In the genomic region with DNA sequence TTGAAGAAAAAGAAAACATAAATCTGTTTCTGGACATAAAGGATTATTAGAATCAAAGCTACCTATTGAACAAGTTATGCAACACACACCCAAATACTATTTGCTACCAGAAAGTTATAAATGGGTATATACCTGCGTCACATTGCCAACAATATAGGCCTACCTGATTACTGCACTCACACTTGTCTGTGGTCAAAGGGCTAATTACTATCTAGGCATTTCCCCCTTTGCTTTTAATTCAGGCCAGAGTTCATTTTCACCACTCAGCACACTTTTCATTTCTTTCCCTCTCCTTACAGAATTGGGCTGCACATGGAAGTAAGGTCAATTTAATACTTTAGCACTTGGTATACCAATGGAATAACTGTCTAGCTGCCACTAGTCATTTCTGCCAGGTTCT, we compare ENCODE assay signal across 10 cellular contexts. TPM values are rescaled to one million over a fixed set of nuclear protein-coding genes. Genes with fewer than 3 reads are reported as not detected.
DNase-seq lines count a peak whose midpoint lies in the region; ATAC-seq and TF ChIP-seq lines count a peak whose summit lies in the region.
"Had no signal": no experiment of that assay in that cellular context is flagged by ENCODE, and none has a peak within 500 bp of the region (broad histone marks: within the 10 kb centered on the region; RNA-seq: fewer than 3 reads in every experiment).

No MANE protein-coding gene starts in this region.

- intact Hi-C loops in activated T-helper 1 cell treated with anti-CD3 and anti-CD28 coated beads, Interleukin-12 subunit alpha, Interleukin-12 subunit beta, Interleukin-2, Interleukin-4 antibody, amounts not matched to agents 30 ng/mL and 10 ng/mL and 1 ng/mL, durations not matched to agents 14 hours and 24 hours and 36 hours (cut with micrococcal nuclease), result loop anchor here (1.0 to 5.0 kb wide), 15 partner anchors 83 to 642 kb away; a partner anchor contains a TSS

- 90% methylated on average over 1 of the region's 1 CpG for WGBS in SK-N-SH (ENCODE audit: low lambda C conversion rate)

- no peak for TF ChIP-seq EP300 in SK-N-SH (IDR thresholded peaks at IDR 0.05; ENCODE audit: borderline replicate concordance in 1 of 2, low read depth in 1 of 2, low read length in 1 of 2)

- peaks cover 9 to 13% of the 10 kb centered on the region in 2 experiments for H3K4me1 ChIP-seq in SK-N-SH (ENCODE audit: control insufficient read depth in 1 of 2, insufficient read depth in 2 of 2, low read depth in 1 of 2, low read length in 1 of 2)
- H3K4me1 ChIP-seq in iPS-18a (ENCODE audit: control insufficient read depth, low read depth, low read length), result peaks cover 27% of the 10 kb centered on the region

- POLR2A ChIA-PET in SK-N-SH (lab: Yijun Ruan, JAX), result no interaction called here

- CTCF ChIA-PET in SK-N-SH (lab: Yijun Ruan, JAX), result no interaction called here

- peaks cover 27% of the 10 kb centered on the region for H3F3A ChIP-seq in SK-N-SH (replicated peaks; ENCODE audit: insufficient read depth)

- no peaks in the 10 kb centered on the region for H3K27me3 Mint-ChIP-seq in activated T-helper 1 cell treated with anti-CD3 and anti-CD28 coated beads, Interleukin-12 subunit alpha, Interleukin-12 subunit beta, Interleukin-2, Interleukin-4 antibody, amounts not matched to agents 30 ng/mL and 10 ng/mL and 1 ng/mL, durations not matched to agents 14 hours and 24 hours and 36 hours (ENCODE audit: insufficient read depth)
- H3K27me3 Mint-ChIP-seq in stimulated activated memory B cell treated with anti-CD40 and anti-IgM and Interleukin-4, amounts not matched to agents 10 μg/mL and 1 μg/mL and 100 μg/mL, for 72 hours, result no peaks in the 10 kb centered on the region

- peaks cover under 1% of the 10 kb centered on the region for H3K9me3 Mint-ChIP-seq in activated T-helper 1 cell treated with anti-CD3 and anti-CD28 coated beads, Interleukin-12 subunit alpha, Interleukin-12 subunit beta, Interleukin-2, Interleukin-4 antibody, amounts not matched to agents 30 ng/mL and 10 ng/mL and 1 ng/mL, durations not matched to agents 14 hours and 24 hours and 36 hours
- no peaks in the 10 kb centered on the region for H3K9me3 Mint-ChIP-seq in stimulated activated memory B cell treated with anti-CD40 and anti-IgM and Interleukin-4, amounts not matched to agents 10 μg/mL and 1 μg/mL and 100 μg/mL, for 72 hours

- H3K79me2 ChIP-seq in SK-N-SH (ENCODE audit: insufficient read depth), result peaks cover 63% of the 10 kb centered on the region

- peaks cover 54% of the 10 kb centered on the region for H3K4me1 Mint-ChIP-seq in activated T-helper 1 cell treated with anti-CD3 and anti-CD28 coated beads, Interleukin-12 subunit alpha, Interleukin-12 subunit beta, Interleukin-2, Interleukin-4 antibody, amounts not matched to agents 30 ng/mL and 10 ng/mL and 1 ng/mL, durations not matched to agents 14 hours and 24 hours and 36 hours (ENCODE audit: low read depth)
- peaks cover 47% of the 10 kb centered on the region for H3K4me1 Mint-ChIP-seq in stimulated activated memory B cell treated with anti-CD40 and anti-IgM and Interleukin-4, amounts not matched to agents 10 μg/mL and 1 μg/mL and 100 μg/mL, for 72 hours

- peaks cover 49% of the 10 kb centered on the region for H4K20me1 ChIP-seq in SK-N-SH (ENCODE audit: insufficient read depth)

- H2AFZ ChIP-seq in SK-N-SH (ENCODE audit: low read depth), result no peak overlapping the region

- H3K36me3 ChIP-seq in SK-N-SH (replicated peaks in 1 of 2; ENCODE audit: control insufficient read depth in 1 of 2, insufficient read depth in 2 of 2, low read length in 1 of 2) (peaks cover 0 to 14% of the 10 kb centered on the region in 2 experiments), iPS-18a (ENCODE audit: control insufficient read depth, low read depth, low read length) (no peaks in the 10 kb centered on the region)

- H3K36me3 Mint-ChIP-seq in activated T-helper 1 cell treated with anti-CD3 and anti-CD28 coated beads, Interleukin-12 subunit alpha, Interleukin-12 subunit beta, Interleukin-2, Interleukin-4 antibody, amounts not matched to agents 30 ng/mL and 10 ng/mL and 1 ng/mL, durations not matched to agents 14 hours and 24 hours and 36 hours (ENCODE audit: low read depth), result peaks cover 5% of the 10 kb centered on the region
- no peaks in the 10 kb centered on the region for H3K36me3 Mint-ChIP-seq in stimulated activated memory B cell treated with anti-CD40 and anti-IgM and Interleukin-4, amounts not matched to agents 10 μg/mL and 1 μg/mL and 100 μg/mL, for 72 hours

- no peak overlapping the region for H3K27ac Mint-ChIP-seq in activated T-helper 1 cell treated with anti-CD3 and anti-CD28 coated beads, Interleukin-12 subunit alpha, Interleukin-12 subunit beta, Interleukin-2, Interleukin-4 antibody, amounts not matched to agents 30 ng/mL and 10 ng/mL and 1 ng/mL, durations not matched to agents 14 hours and 24 hours and 36 hours
- peak overlapping the region; percentile 85 for H3K27ac Mint-ChIP-seq in stimulated activated memory B cell treated with anti-CD40 and anti-IgM and Interleukin-4, amounts not matched to agents 10 μg/mL and 1 μg/mL and 100 μg/mL, for 72 hours

- DNase-seq in SK-N-SH (no peak), CD1c-positive myeloid dendritic cell (ENCODE audit: extremely low spot score) (no peak), SK-N-DZ (ENCODE audit: low spot score) (no peak)
- DNase-seq in activated T-helper 1 cell treated with anti-CD3 and anti-CD28 coated beads, Interleukin-12 subunit alpha, Interleukin-12 subunit beta, Interleukin-2, Interleukin-4 antibody, amounts not matched to agents 30 ng/mL and 10 ng/mL and 1 ng/mL, durations not matched to agents 14 hours and 24 hours and 36 hours (ENCODE audit: low spot score), result no peak
- DNase-seq: 8988T, GOT3 had no signal

- H3K27ac ChIP-seq in SK-N-SH (ENCODE audit: low read depth in 2 of 2, low read length in 1 of 2) (no peak overlapping the region; a peak in 1 of 4 replicates), iPS-18a (ENCODE audit: low read length) (no peak overlapping the region)

- ATAC-seq in SK-N-SH treated with all-trans-retinoic acid at 6 μM for 48 hours, result no peak
- ATAC-seq in stimulated activated memory B cell treated with anti-CD40 and anti-IgM and Interleukin-4, amounts not matched to agents 10 μg/mL and 1 μg/mL and 100 μg/mL, for 72 hours, result no peak
- no peak for ATAC-seq in GM18907 (IDR thresholded peaks at IDR 0.05; ENCODE audit: unreplicated experiment)

- H3K4me2 ChIP-seq in SK-N-SH, result peak overlapping the region; percentile 75

- H3K27me3 ChIP-seq in SK-N-SH (ENCODE audit: insufficient read depth), result no peaks in the 10 kb centered on the region
- H3K27me3 ChIP-seq in iPS-18a (ENCODE audit: control insufficient read depth, insufficient read depth, low read length), result peaks cover 14% of the 10 kb centered on the region

- no peak for TF ChIP-seq CTCF in SK-N-SH (IDR thresholded peaks at IDR 0.05)

- H3K9me3 ChIP-seq in SK-N-SH, result no peaks in the 10 kb centered on the region
- no peaks in the 10 kb centered on the region for H3K9me3 ChIP-seq in iPS-18a (ENCODE audit: control insufficient read depth, low read depth, low read length)

- peak overlapping the region; percentile 40 for H3K4me3 Mint-ChIP-seq in activated T-helper 1 cell treated with anti-CD3 and anti-CD28 coated beads, Interleukin-12 subunit alpha, Interleukin-12 subunit beta, Interleukin-2, Interleukin-4 antibody, amounts not matched to agents 30 ng/mL and 10 ng/mL and 1 ng/mL, durations not matched to agents 14 hours and 24 hours and 36 hours
- H3K4me3 Mint-ChIP-seq in stimulated activated memory B cell treated with anti-CD40 and anti-IgM and Interleukin-4, amounts not matched to agents 10 μg/mL and 1 μg/mL and 100 μg/mL, for 72 hours, result no peak overlapping the region

- H3K4me3 ChIP-seq in SK-N-SH (ENCODE audit: low read depth in 2 of 2, low read length in 1 of 2) (peak overlapping the region; percentile 74 to 97; a peak in 3 of 4 replicates), iPS-18a (ENCODE audit: low read length) (peak overlapping the region; percentile 23)

- no peak for TF ChIP-seq RAD21 in SK-N-SH (IDR thresholded peaks at IDR 0.05; ENCODE audit: low read length)

- H3K9me2 ChIP-seq in SK-N-SH, result no peaks in the 10 kb centered on the region

- H3K9ac ChIP-seq in SK-N-SH, result peak overlapping the region; percentile 79; the same call in 1 of the 2 replicates
- no peak overlapping the region for H3K9ac ChIP-seq in iPS-18a (ENCODE audit: low read length)

TF ChIP-seq in SK-N-SH, 30 proteins besides CTCF, POLR2A, EP300 and RAD21 (continues in another document):
- TF ChIP-seq ELF1 (IDR thresholded peaks at IDR 0.05) (no peak), FOSL2 (IDR thresholded peaks at IDR 0.05; ENCODE audit: borderline replicate concordance, low read depth) (no peak), RXRA (IDR thresholded peaks at IDR 0.05; ENCODE audit: borderline replicate concordance, low read depth) (no peak), SMC3 (IDR thresholded peaks at IDR 0.05; ENCODE audit: low read depth, low read length) (no peak), CHD2 (IDR thresholded peaks at IDR 0.05; ENCODE audit: low read length, partially characterized antibody) (no peak)

TF ChIP-seq in SK-N-SH treated with all-trans-retinoic acid at 6 μM for 48 hours, 23 proteins besides CTCF, POLR2A, EP300 and RAD21 (continues in another document):
- TF ChIP-seq ZNF565 (CRISPR knock-in tag; conservative IDR thresholded peaks at IDR 0.05; ENCODE audit: low read depth) (no peak), GLIS3 (CRISPR knock-in tag; IDR thresholded peaks at IDR 0.05) (no peak), TOX (CRISPR knock-in tag; IDR thresholded peaks at IDR 0.05; ENCODE audit: borderline replicate concordance) (no peak)

RNA-seq across cellular contexts. Expression of a gene that starts 1.7 kb away (rescaled TPM):
- polyA plus RNA-seq in SK-N-SH (2012; rRNA removed), result 6.2 and 8.2 TPM in 2 replicates
- 8.9 and 10.4 TPM in 2 replicates for polyA plus RNA-seq in SK-N-SH (2012; cell fraction: cytosol; rRNA removed)
- 4.2 and 9.3 TPM in 2 replicates for polyA plus RNA-seq in SK-N-SH (2012; cell fraction: nucleus; rRNA removed)
- total RNA-seq in activated T-helper 1 cell treated with anti-CD3 and anti-CD28 coated beads, Interleukin-12 subunit alpha, Interleukin-12 subunit beta, Interleukin-2, Interleukin-4 antibody, amounts not matched to agents 30 ng/mL and 10 ng/mL and 1 ng/mL, durations not matched to agents 14 hours and 24 hours and 36 hours, result 19.9 and 21.6 TPM in 2 replicates
- 15.2 and 15.6 TPM in 2 replicates for polyA plus RNA-seq in SK-N-DZ (2014; cell fraction: cytosol; rRNA removed)
- polyA plus RNA-seq in SK-N-DZ (2014; cell fraction: nucleus; rRNA removed), result 12.1 and 13.4 TPM in 2 replicates
